Comparison of ENCODE assay signal across 8 cellular contexts in the genomic region with DNA sequence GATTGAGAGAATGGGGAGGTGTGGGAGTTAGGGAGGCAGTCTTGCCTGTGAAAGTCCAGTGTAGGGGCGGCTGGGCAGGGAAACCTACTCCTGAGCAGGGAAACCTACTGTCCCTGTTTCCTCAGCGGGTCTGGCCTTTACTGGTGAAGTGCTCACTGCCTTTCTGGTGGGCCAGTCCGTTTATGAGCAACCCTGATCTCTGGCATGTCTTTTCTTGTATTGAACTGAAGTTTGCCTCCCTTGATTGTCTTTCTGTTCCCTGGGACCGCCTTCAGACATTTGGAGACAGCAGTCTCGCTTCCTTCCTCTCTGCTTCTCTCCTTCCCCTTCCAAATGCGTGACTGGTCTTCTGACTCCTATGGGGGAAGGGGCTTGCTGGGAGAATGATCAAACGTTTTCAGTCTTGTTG. TPM values are rescaled to one million over a fixed set of nuclear protein-coding genes. Genes with fewer than 3 reads are reported as not detected.
A peak's percentile ranks its signal among the peaks of the same experiment; 100 is the strongest.
DNase-seq lines count a peak whose midpoint lies in the region; ATAC-seq and TF ChIP-seq lines count a peak whose summit lies in the region.

No MANE protein-coding gene starts in this region.

- H3K4me3 Mint-ChIP-seq in activated naive CD8-positive, alpha-beta T cell treated with anti-CD3 and anti-CD28 coated beads, Interleukin-2, amount 10 ng/mL, durations not matched to agents 7 days and 5 days, result peak overlapping the region; percentile 79

- H3K4me3 ChIP-seq in heart left ventricle (peak overlapping the region; percentile 88 to 100 (median 97)), iPS-11a (ENCODE audit: low read depth, low read length) (peak overlapping the region; percentile 39), skin epidermis (peak overlapping the region; percentile 76 to 98 (median 91))

- H3K27ac ChIP-seq in heart left ventricle (peak overlapping the region; percentile 40 to 99 (median 97)), skin epidermis (peak overlapping the region in 20 of 21 experiments; percentile 36 to 99 (median 92))

- TF ChIP-seq CTCF in heart left ventricle (IDR thresholded peaks at IDR 0.05), result no peak

- peaks cover 40% of the 10 kb centered on the region for H3K4me1 Mint-ChIP-seq in activated naive CD8-positive, alpha-beta T cell treated with anti-CD3 and anti-CD28 coated beads, Interleukin-2, amount 10 ng/mL, durations not matched to agents 7 days and 5 days

- H3K9me3 ChIP-seq in heart left ventricle, result no peaks in the 10 kb centered on the region

- intact Hi-C loops in heart left ventricle (cut with DNase I) (loop anchor here in 7 of 10 donors (5.0 to 10.0 kb wide), 8 partner anchors 37 to 254 kb away; no protein-coding TSS in a partner anchor), Right ventricle myocardium inferior (cut with DNase I) (loop anchor here (5.0 kb wide), 1 partner anchor 182 kb away; no protein-coding TSS in a partner anchor)

- POLR2A ChIA-PET in activated naive CD8-positive, alpha-beta T cell treated with anti-CD3 and anti-CD28 coated beads, Interleukin-2, amount 10 ng/mL, durations not matched to agents 7 days and 5 days (lab: Charles Lee), result no interaction called here

- no peak for TF ChIP-seq POLR2A in heart left ventricle (IDR thresholded peaks at IDR 0.05)

- H3K36me3 Mint-ChIP-seq in activated naive CD8-positive, alpha-beta T cell treated with anti-CD3 and anti-CD28 coated beads, Interleukin-2, amount 10 ng/mL, durations not matched to agents 7 days and 5 days, result peaks cover 15% of the 10 kb centered on the region

- H3K9me3 Mint-ChIP-seq in activated naive CD8-positive, alpha-beta T cell treated with anti-CD3 and anti-CD28 coated beads, Interleukin-2, amount 10 ng/mL, durations not matched to agents 7 days and 5 days, result no peaks in the 10 kb centered on the region

- no peaks in the 10 kb centered on the region for H3K27me3 ChIP-seq in heart left ventricle

- peaks cover 4 to 75% (median 54%) of the 10 kb centered on the region in 12 donors for H3K4me1 ChIP-seq in heart left ventricle

- ATAC-seq in heart left ventricle (peak in 2 of 4 donors; percentile 27 to 45), Right ventricle myocardium inferior (no peak), GM19324 (IDR thresholded peaks at IDR 0.05; ENCODE audit: low FRiP score, unreplicated experiment) (no peak), GM18498 (IDR thresholded peaks at IDR 0.05; ENCODE audit: unreplicated experiment) (no peak), HG03457 (IDR thresholded peaks at IDR 0.05; ENCODE audit: unreplicated experiment) (no peak)
- ATAC-seq in activated naive CD8-positive, alpha-beta T cell treated with anti-CD3 and anti-CD28 coated beads, Interleukin-2, amount 10 ng/mL, durations not matched to agents 7 days and 5 days (ENCODE audit: low read depth), result no peak

- 0 to 11% (median 6%) methylated on average over 7 of the region's 7 CpGs for WGBS in heart left ventricle, 4 donors

- peaks cover 3% of the 10 kb centered on the region for H3K27me3 Mint-ChIP-seq in activated naive CD8-positive, alpha-beta T cell treated with anti-CD3 and anti-CD28 coated beads, Interleukin-2, amount 10 ng/mL, durations not matched to agents 7 days and 5 days

- peaks cover 0 to 12% (median 0%) of the 10 kb centered on the region in 9 donors for H3K36me3 ChIP-seq in heart left ventricle

- H3K27ac Mint-ChIP-seq in activated naive CD8-positive, alpha-beta T cell treated with anti-CD3 and anti-CD28 coated beads, Interleukin-2, amount 10 ng/mL, durations not matched to agents 7 days and 5 days, result peak overlapping the region; percentile 4

- peak in 4 of 5 donors; percentile 41 to 65 (median 46) for DNase-seq in heart left ventricle
- no peak for DNase-seq in Right ventricle myocardium inferior (ENCODE audit: missing footprints)
- DNase-seq in activated naive CD8-positive, alpha-beta T cell treated with anti-CD3 and anti-CD28 coated beads, Interleukin-2, amount 10 ng/mL, durations not matched to agents 7 days and 5 days, result no peak

RNA-seq across cellular contexts. Expression of a gene that starts 2.9 kb away (rescaled TPM):
- total RNA-seq in heart left ventricle (10 to 100 TPM; 18.8 to 39.6 (median 23.4) TPM), Right ventricle myocardium inferior (25.2 TPM)
- 10 to 100 TPM in 1 of 2 donors, 1 to 10 TPM in 1; 4.1 to 16.7 TPM for polyA plus RNA-seq in heart left ventricle
- total RNA-seq in activated naive CD8-positive, alpha-beta T cell treated with anti-CD3 and anti-CD28 coated beads, Interleukin-2, amount 10 ng/mL, durations not matched to agents 7 days and 5 days, result 10 to 100 TPM; 24.6 to 26.2 TPM

Comparison
In these comparisons a context has a peak if more than half of its experiments do, and no peak if none do; other contexts are left out.
1. DNase-seq: peak in heart left ventricle (4 of 5); none in Right ventricle myocardium inferior (single experiment) and activated naive CD8-positive, alpha-beta T cell treated with anti-CD3 and anti-CD28 coated beads, Interleukin-2, amount 10 ng/mL, durations not matched to agents 7 days and 5 days (single experiment).
2. H3K4me3 ChIP-seq: peak in every context shown above with its lines; median percentile 97 in heart left ventricle; 91 in skin epidermis; 39 in iPS-11a.